ENCODE assay signal across 8 cellular contexts in the genomic region with DNA sequence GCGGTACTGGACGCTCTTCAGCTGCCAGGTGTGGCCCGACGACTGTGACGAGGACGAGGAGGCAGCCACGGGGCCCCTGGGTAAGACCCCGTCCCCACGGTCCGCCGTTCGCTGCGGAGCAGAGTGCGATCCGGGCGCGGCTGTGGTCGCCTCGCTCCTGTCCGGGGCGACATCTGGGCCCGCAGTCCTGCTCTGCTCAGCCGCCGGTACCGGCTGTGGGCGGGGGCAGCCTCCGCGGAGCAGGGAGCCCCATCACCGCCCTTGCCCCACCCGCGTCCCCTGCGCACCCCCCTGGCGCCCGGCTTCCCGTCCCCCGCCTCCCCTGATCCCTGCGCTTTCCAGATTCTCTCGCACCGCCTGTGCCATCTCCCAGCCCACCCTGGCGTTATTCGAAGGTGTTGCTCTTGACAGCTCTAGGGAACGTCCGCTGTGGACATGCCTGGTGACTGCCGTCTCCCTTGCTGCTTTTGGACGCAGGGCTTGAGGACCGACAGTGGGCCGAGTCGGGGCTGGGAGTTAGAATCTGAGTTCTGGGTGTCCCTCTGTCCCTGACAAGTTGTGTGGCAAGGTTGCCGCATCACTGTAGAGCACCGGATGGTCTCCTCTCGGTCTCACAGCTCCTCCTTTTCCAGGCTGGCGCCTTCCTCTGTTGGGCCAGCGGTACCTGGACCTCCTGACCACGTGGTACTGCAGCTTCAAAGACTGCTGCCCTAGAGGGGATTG. TPM values are rescaled to one million over a fixed set of nuclear protein-coding genes. Genes with fewer than 3 reads are reported as not detected.
A peak's percentile ranks its signal among the peaks of the same experiment; 100 is the strongest.
DNase-seq lines count a peak whose midpoint lies in the region; ATAC-seq and TF ChIP-seq lines count a peak whose summit lies in the region.

No MANE protein-coding gene starts in this region.

- H3K9me3 ChIP-seq in neutrophil (no peaks in the 10 kb centered on the region), vagina (no peaks in the 10 kb centered on the region)

- H3K36me3 ChIP-seq in neutrophil (peaks cover 9% of the 10 kb centered on the region), vagina (peaks cover 0 to 4% of the 10 kb centered on the region in 2 donors)

- TF ChIP-seq POLR2A in vagina (IDR thresholded peaks at IDR 0.05), result no peak

- H3K27me3 ChIP-seq in neutrophil (no peaks in the 10 kb centered on the region), vagina (no peaks in the 10 kb centered on the region)

- DNase-seq in Right ventricle myocardium inferior (ENCODE audit: missing footprints) (no peak), cardiac septum (ENCODE audit: low spot score) (no peak), NCI-H526 treated with DMSO at 0.1 percent for 48 hours (lab: John Stamatoyannopoulos, UW) (peak; percentile 90), fibroblast of villous mesenchyme (ENCODE audit: low read depth) (no peak), vagina (ENCODE audit: extremely low spot score in 2 of 2) (no peak)
- peak; percentile 58 to 62 for DNase-seq in activated T-cell treated with anti-CD3 and anti-CD28 coated beads, Interleukin-2, amount 50 U/mL, for 48 hours

- intact Hi-C loops in Right ventricle myocardium inferior (cut with DNase I), result no loop called here
- intact Hi-C loops in cardiac septum (cut with DNase I), result loop anchor here (1.0 to 5.0 kb wide), 3 partner anchors 55 to 210 kb away; a partner anchor contains a TSS
- intact Hi-C loops in vagina (cut with DNase I), result loop anchor here (2.0 kb wide), 1 partner anchor 286 kb away; no protein-coding TSS in a partner anchor

- peak overlapping the region; percentile 52 for H3K27ac ChIP-seq in neutrophil
- H3K27ac ChIP-seq in vagina, result peak overlapping the region; percentile 83

- TF ChIP-seq CTCF in fibroblast of villous mesenchyme (IDR thresholded peaks at IDR 0.05; ENCODE audit: insufficient read depth, low read depth, low read length) (no peak), neutrophil (IDR thresholded peaks at IDR 0.05) (no peak), vagina (IDR thresholded peaks at IDR 0.05) (no peak)

- H3K4me1 ChIP-seq in neutrophil (ENCODE audit: control insufficient read depth in 1 of 2, insufficient read depth in 1 of 2, low read depth in 1 of 2, low read length in 1 of 2) (peaks cover 16 to 19% of the 10 kb centered on the region in 2 experiments), vagina (peaks cover 27% of the 10 kb centered on the region)

- ATAC-seq in Right ventricle myocardium inferior (peak; percentile 30), HG02885 (IDR thresholded peaks at IDR 0.05; ENCODE audit: poor library complexity, unreplicated experiment) (peak; percentile 19)

- H3K4me3 ChIP-seq in fibroblast of villous mesenchyme (ENCODE audit: low read depth, low read length), result peak overlapping the region; percentile 81
- H3K4me3 ChIP-seq in neutrophil (ENCODE audit: low read depth in 1 of 2, low read length in 1 of 2), result peak overlapping the region; percentile 75 to 78
- peak overlapping the region; percentile 93 to 94 for H3K4me3 ChIP-seq in vagina

RNA-seq across cellular contexts. Expression of a gene that starts 0.6 kb away (rescaled TPM):
- total RNA-seq in Right ventricle myocardium inferior, result 11.3 TPM
- total RNA-seq in cardiac septum, result 8.7 TPM
- total RNA-seq in fibroblast of villous mesenchyme, result 35.4 and 41.2 TPM in 2 replicates
- total RNA-seq in vagina, result 20.4 TPM

RNA-seq across cellular contexts. Expression of a gene that starts 56.8 kb away (rescaled TPM):
- total RNA-seq in Right ventricle myocardium inferior (60.1 TPM), cardiac septum (54.6 TPM), fibroblast of villous mesenchyme (32.5 and 42.7 TPM in 2 replicates), vagina (19.4 TPM)

Comparison
In these comparisons a context has a peak if more than half of its experiments do, and no peak if none do; other contexts are left out.
1. DNase-seq: peak in NCI-H526 treated with DMSO at 0.1 percent for 48 hours (single experiment) and activated T-cell treated with anti-CD3 and anti-CD28 coated beads, Interleukin-2, amount 50 U/mL, for 48 hours (2 of 2); none in Right ventricle myocardium inferior (single experiment), cardiac septum (single experiment), fibroblast of villous mesenchyme (single experiment) and vagina (0 of 2).
2. Peak in every context shown above with its lines, with median percentiles within 50 percentile points of each other: H3K4me3 ChIP-seq.